ENCODE assay signal across 17 cellular contexts in genomic region chr6:32109765-32110160, GRCh38. TPM values are rescaled to one million over a fixed set of nuclear protein-coding genes. Genes with fewer than 3 reads are reported as not detected.
DNase-seq lines count a peak whose midpoint lies in the region; ATAC-seq and TF ChIP-seq lines count a peak whose summit lies in the region.
"Had no signal": no experiment of that assay in that cellular context is flagged by ENCODE, and none has a peak within 500 bp of the region (broad histone marks: within the 10 kb centered on the region; RNA-seq: fewer than 3 reads in every experiment).

No MANE protein-coding gene starts in this region.

- H3K36me3 ChIP-seq in heart left ventricle (peaks cover 0 to 5% (median under 1%) of the 10 kb centered on the region in 9 donors), esophagus (ENCODE audit: control insufficient read depth in 2 of 2, insufficient read depth in 2 of 2, low read length in 1 of 2) (peaks cover 2 to 6% of the 10 kb centered on the region in 2 donors), parathyroid adenoma (ENCODE audit: control insufficient read depth, insufficient read depth, low read length) (no peaks in the 10 kb centered on the region), upper lobe of left lung (peaks cover 0 to 1% (median 0%) of the 10 kb centered on the region in 4 donors), prostate gland (no peaks in the 10 kb centered on the region)

- H2AFZ ChIP-seq in parathyroid adenoma = no peak overlapping the region

- H3K9me3 Mint-ChIP-seq in activated naive CD4-positive, alpha-beta T cell treated with anti-CD3 and anti-CD28 coated beads, Interleukin-2, amount 50 U/mL, for 72 hours = no peaks in the 10 kb centered on the region
- H3K9me3 Mint-ChIP-seq: endodermal cell; natural killer cell treated with Interleukin-12 subunit alpha and Interleukin-12 subunit beta and Interleukin-15 and Interleukin-18, amount 100 ng/mL, for 72 hours had no signal

- H3K9me3 ChIP-seq in heart left ventricle (no peaks in the 10 kb centered on the region), esophagus (ENCODE audit: control insufficient read depth in 2 of 2, insufficient read depth in 1 of 2, low read depth in 1 of 2, low read length in 1 of 2) (no peaks in the 10 kb centered on the region), parathyroid adenoma (ENCODE audit: control insufficient read depth, low read length) (no peaks in the 10 kb centered on the region), upper lobe of left lung (no peaks in the 10 kb centered on the region), prostate gland (no peaks in the 10 kb centered on the region)

- no peaks in the 10 kb centered on the region for H3K79me2 ChIP-seq in parathyroid adenoma

- TF ChIP-seq POLR2A in heart left ventricle (IDR thresholded peaks at IDR 0.05) (no peak), upper lobe of left lung (IDR thresholded peaks at IDR 0.05) (no peak), prostate gland (IDR thresholded peaks at IDR 0.05) (no peak)

- no peak overlapping the region for H3K9ac ChIP-seq in parathyroid adenoma

- no peak for DNase-seq in heart left ventricle
- DNase-seq in cardiac septum (ENCODE audit: low spot score) = no peak
- DNase-seq in upper lobe of left lung = no peak
- DNase-seq in activated naive CD4-positive, alpha-beta T cell treated with anti-CD3 and anti-CD28 coated beads, Interleukin-2, amount 50 U/mL, for 72 hours (ENCODE audit: low spot score in 2 of 2) = no peak
- no peak for DNase-seq in prostate gland (ENCODE audit: low spot score)
- no peak for DNase-seq in OCI-M1 (lab: John Stamatoyannopoulos, UW)
- DNase-seq: central memory CD4-positive, alpha-beta T cell; endodermal cell; foreskin fibroblast; KBM-7; NCI-H1048; T-helper 9 cell had no signal

- H3K27ac ChIP-seq in heart left ventricle (peak overlapping the region; percentile 41 to 95 (median 88)), esophagus (ENCODE audit: low read depth in 2 of 2, low read length in 1 of 2) (peak overlapping the region; percentile 15 to 66), parathyroid adenoma (peak overlapping the region; percentile 47), upper lobe of left lung (peak overlapping the region; percentile 79 to 86 (median 84)), prostate gland (peak overlapping the region in 1 of 2 donors; percentile 35)

- H3K4me3 ChIP-seq in heart left ventricle = peak overlapping the region in 8 of 12 donors; percentile 49 to 80 (median 72)
- H3K4me3 ChIP-seq in esophagus (ENCODE audit: low read depth in 1 of 2, low read length in 2 of 2) = no peak overlapping the region
- H3K4me3 ChIP-seq in parathyroid adenoma (ENCODE audit: low read depth, low read length) = no peak overlapping the region
- peak overlapping the region in 2 of 4 donors; percentile 46 to 49 for H3K4me3 ChIP-seq in upper lobe of left lung
- no peak overlapping the region for H3K4me3 ChIP-seq in prostate gland

- H3K27ac Mint-ChIP-seq in activated naive CD4-positive, alpha-beta T cell treated with anti-CD3 and anti-CD28 coated beads, Interleukin-2, amount 50 U/mL, for 72 hours = peak overlapping the region in 1 of 2 donors; percentile 44
- H3K27ac Mint-ChIP-seq: endodermal cell; natural killer cell treated with Interleukin-12 subunit alpha and Interleukin-12 subunit beta and Interleukin-15 and Interleukin-18, amount 100 ng/mL, for 72 hours had no signal

- intact Hi-C loops in heart left ventricle (cut with DNase I) = loop anchor here in 3 of 10 donors (10.0 kb wide), 3 partner anchors 65 to 305 kb away; no protein-coding TSS in a partner anchor
- intact Hi-C loops in cardiac septum (cut with DNase I) = loop anchor here (2.0 kb wide), 1 partner anchor 63 kb away; no protein-coding TSS in a partner anchor
- intact Hi-C loops in prostate gland (cut with DNase I) = no loop called here

- no peak for TF ChIP-seq EP300 in upper lobe of left lung (IDR thresholded peaks at IDR 0.05)

- no peaks in the 10 kb centered on the region for H3K36me3 Mint-ChIP-seq in activated naive CD4-positive, alpha-beta T cell treated with anti-CD3 and anti-CD28 coated beads, Interleukin-2, amount 50 U/mL, for 72 hours
- H3K36me3 Mint-ChIP-seq: natural killer cell treated with Interleukin-12 subunit alpha and Interleukin-12 subunit beta and Interleukin-15 and Interleukin-18, amount 100 ng/mL, for 72 hours had no signal

- 28 to 39% (median 30%) methylated on average over 6 of the region's 6 CpGs for WGBS in heart left ventricle, 4 donors
- WGBS in esophagus, 2 donors = 40 to 46% methylated on average over 6 of the region's 6 CpGs
- 35 to 60% methylated on average over 6 of the region's 6 CpGs for WGBS in upper lobe of left lung, 2 donors
- WGBS in prostate gland = 61% methylated on average over 6 of the region's 6 CpGs

- peaks cover 10 to 89% (median 72%) of the 10 kb centered on the region in 12 donors for H3K4me1 ChIP-seq in heart left ventricle
- H3K4me1 ChIP-seq in esophagus (ENCODE audit: control insufficient read depth in 2 of 2, insufficient read depth in 2 of 2, low read length in 1 of 2) = peaks cover 8 to 16% of the 10 kb centered on the region in 2 donors
- H3K4me1 ChIP-seq in parathyroid adenoma = peaks cover 7% of the 10 kb centered on the region
- H3K4me1 ChIP-seq in upper lobe of left lung = peaks cover 69 to 86% (median 81%) of the 10 kb centered on the region in 4 donors
- peaks cover 12% of the 10 kb centered on the region for H3K4me1 ChIP-seq in prostate gland (replicated peaks)

- no peak overlapping the region for H3K4me2 ChIP-seq in parathyroid adenoma (ENCODE audit: low read length)

- H3K27me3 ChIP-seq in heart left ventricle (peaks cover 0 to 3% (median 0%) of the 10 kb centered on the region in 9 donors), esophagus (ENCODE audit: control insufficient read depth in 1 of 2, insufficient read depth in 2 of 2, low read length in 2 of 2) (no peaks in the 10 kb centered on the region), parathyroid adenoma (ENCODE audit: control insufficient read depth, insufficient read depth, low read length) (no peaks in the 10 kb centered on the region), upper lobe of left lung (no peaks in the 10 kb centered on the region), prostate gland (replicated peaks; ENCODE audit: insufficient read depth) (no peaks in the 10 kb centered on the region)

- no peak for ATAC-seq in heart left ventricle
- no peak for ATAC-seq in upper lobe of left lung (ENCODE audit: low FRiP score in 2 of 2)
- ATAC-seq in activated naive CD4-positive, alpha-beta T cell treated with anti-CD3 and anti-CD28 coated beads, Interleukin-2, amount 50 U/mL, for 72 hours = no peak

- TF ChIP-seq CTCF in heart left ventricle (IDR thresholded peaks at IDR 0.05) (no peak), parathyroid adenoma (IDR thresholded peaks at IDR 0.05) (no peak), upper lobe of left lung (IDR thresholded peaks at IDR 0.05) (no peak), prostate gland (IDR thresholded peaks at IDR 0.05) (no peak)

RNA-seq across cellular contexts. Expression of gene TNXB, which starts 0.6 kb away (rescaled TPM):
- 100 to 1,000 TPM in 3 of 9 donors, 10 to 100 TPM in 6; 17.8 to 234 (median 56.9) TPM for total RNA-seq in heart left ventricle
- 10 to 100 TPM; 23.8 to 47.9 TPM for polyA plus RNA-seq in heart left ventricle
- 59.9 TPM for total RNA-seq in cardiac septum
- polyA plus RNA-seq in esophagus = 10 to 100 TPM; 14.8 to 15.5 TPM
- total RNA-seq in upper lobe of left lung = 100 to 1,000 TPM in 4 of 6 donors, 10 to 100 TPM in 2; 58.1 to 206 (median 151) TPM
- 10 to 100 TPM; 10.1 to 30.4 TPM for total RNA-seq in activated naive CD4-positive, alpha-beta T cell treated with anti-CD3 and anti-CD28 coated beads, Interleukin-2, amount 50 U/mL, for 72 hours
- 10 to 100 TPM; 18.5 to 29.1 TPM for total RNA-seq in prostate gland
- polyA plus RNA-seq: CD14-positive monocyte had no signal

RNA-seq across cellular contexts. Expression of gene ATF6B, which starts 18.3 kb away (rescaled TPM):
- total RNA-seq in heart left ventricle = 10 to 100 TPM; 11.1 to 56.8 (median 28.7) TPM
- polyA plus RNA-seq in heart left ventricle = 10 to 100 TPM; 26.8 to 28.8 TPM
- 40.8 TPM for total RNA-seq in cardiac septum
- 10 to 100 TPM; 47.5 to 60.2 TPM for polyA plus RNA-seq in esophagus
- total RNA-seq in upper lobe of left lung = 100 to 1,000 TPM in 3 of 6 donors, 10 to 100 TPM in 3; 35.3 to 230 (median 95.8) TPM
- 100 to 1,000 TPM in 1 of 2 donors, 10 to 100 TPM in 1; 87.5 to 101 TPM for total RNA-seq in activated naive CD4-positive, alpha-beta T cell treated with anti-CD3 and anti-CD28 coated beads, Interleukin-2, amount 50 U/mL, for 72 hours
- total RNA-seq in prostate gland = 100 to 1,000 TPM in 1 of 2 donors, 10 to 100 TPM in 1; 70.6 to 132 TPM

RNA-seq across cellular contexts. Expression of gene FKBPL, which starts 20.3 kb away (rescaled TPM):
- total RNA-seq in heart left ventricle (1 to 10 TPM; 1.3 to 3.7 (median 2.9) TPM), cardiac septum (1.9 TPM), upper lobe of left lung (1 to 10 TPM in 5 of 6 donors, not detected in 1; 1.4 to 5.6 (median 4.6) TPM), prostate gland (1 to 10 TPM; 3.6 to 6.9 TPM)
- polyA plus RNA-seq in heart left ventricle (1 to 10 TPM; 2.9 to 9.3 TPM), esophagus (10 to 100 TPM in 1 of 2 donors, 1 to 10 TPM in 1; 8.1 to 13.7 TPM)
- 10 to 100 TPM in 1 of 2 donors, 1 to 10 TPM in 1; 9.3 to 15.8 TPM for total RNA-seq in activated naive CD4-positive, alpha-beta T cell treated with anti-CD3 and anti-CD28 coated beads, Interleukin-2, amount 50 U/mL, for 72 hours

RNA-seq across cellular contexts. Expression of gene PRRT1, which starts 42.0 kb away (rescaled TPM):
- total RNA-seq in heart left ventricle = 1 to 10 TPM in 1 of 9 donors, under 1 TPM in 8; 0.28 to 1.1 (median 0.61) TPM
- under 1 TPM; 0.82 to 0.95 TPM for polyA plus RNA-seq in heart left ventricle
- total RNA-seq in cardiac septum = 0.83 TPM
- 1 to 10 TPM; 1.8 to 2.3 TPM for polyA plus RNA-seq in esophagus
- 1 to 10 TPM in 2 of 6 donors, under 1 TPM in 3, not detected in 1; 0.69 to 6.3 (median 0.98) TPM for total RNA-seq in upper lobe of left lung
- under 1 TPM; 0.77 to 0.84 TPM for total RNA-seq in activated naive CD4-positive, alpha-beta T cell treated with anti-CD3 and anti-CD28 coated beads, Interleukin-2, amount 50 U/mL, for 72 hours
- 1 to 10 TPM in 1 of 2 donors, under 1 TPM in 1; 0.64 to 7.2 TPM for total RNA-seq in prostate gland
- total RNA-seq: renal cortical epithelial cell had no signal
- polyA plus RNA-seq: CD14-positive monocyte had no signal

RNA-seq across cellular contexts. Expression of gene PPT2, which starts 44.2 kb away (rescaled TPM):
- total RNA-seq in heart left ventricle = 10 to 100 TPM; 17.1 to 34.0 (median 22.7) TPM
- 10 to 100 TPM; 13.1 to 21.6 TPM for polyA plus RNA-seq in heart left ventricle
- 15.6 TPM for total RNA-seq in cardiac septum
- 10 to 100 TPM; 20.7 to 21.6 TPM for polyA plus RNA-seq in esophagus
- 10 to 100 TPM in 5 of 6 donors, 1 to 10 TPM in 1; 7.0 to 64.8 (median 16.8) TPM for total RNA-seq in upper lobe of left lung
- 10 to 100 TPM; 13.6 to 18.7 TPM for total RNA-seq in activated naive CD4-positive, alpha-beta T cell treated with anti-CD3 and anti-CD28 coated beads, Interleukin-2, amount 50 U/mL, for 72 hours
- 10 to 100 TPM; 18.6 to 32.9 TPM for total RNA-seq in prostate gland

Comparison
In these comparisons a context has a peak if more than half of its experiments do, and no peak if none do; other contexts are left out.
1. H3K4me3 ChIP-seq: peak in heart left ventricle (8 of 12); none in esophagus (0 of 2), parathyroid adenoma (single experiment) and prostate gland (0 of 2).